In the genomic region with DNA sequence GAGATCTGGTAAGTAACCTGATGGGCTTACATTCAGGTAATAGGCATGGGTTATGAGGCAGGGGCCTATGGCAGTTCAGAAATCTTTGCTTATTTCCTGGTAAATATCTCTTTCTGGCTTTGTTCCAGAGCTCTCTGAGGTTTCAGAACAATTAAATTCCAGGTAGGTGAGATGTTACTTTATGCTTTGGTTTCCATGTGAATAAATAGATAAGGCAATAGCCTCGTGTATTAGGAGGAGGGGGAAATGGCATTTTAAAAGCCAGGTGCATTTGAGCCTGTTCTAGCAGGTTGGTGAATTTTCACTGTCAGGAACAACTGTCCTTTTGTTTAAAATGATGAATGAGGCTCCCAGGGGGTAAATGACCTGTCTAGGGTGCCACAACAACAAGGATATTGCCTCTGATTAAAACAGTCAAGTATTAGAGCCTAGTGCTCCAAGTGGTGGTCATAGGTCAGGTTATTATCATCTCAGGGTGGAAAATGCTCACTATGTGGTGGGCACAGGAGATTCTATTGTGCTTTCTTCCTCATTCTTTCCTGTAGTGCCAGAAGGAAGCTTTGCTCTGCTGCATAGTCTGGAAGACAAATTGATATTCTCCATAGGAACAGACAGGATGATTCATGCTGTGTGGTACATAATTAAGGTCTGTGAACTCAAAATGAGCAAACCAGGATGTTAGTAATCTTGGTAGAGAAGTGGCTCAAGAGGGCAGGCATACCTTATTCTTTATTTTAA, we compare ENCODE assay signal across 9 cellular contexts.
DNase-seq lines count a peak whose midpoint lies in the region; ATAC-seq and TF ChIP-seq lines count a peak whose summit lies in the region.
"Had no signal": no experiment of that assay in that cellular context is flagged by ENCODE, and none has a peak within 500 bp of the region (broad histone marks: within the 10 kb centered on the region; RNA-seq: fewer than 3 reads in every experiment).

No MANE protein-coding gene starts in this region.

- H3K9me3 Mint-ChIP-seq in activated naive CD8-positive, alpha-beta T cell (ENCODE audit: low read depth), result peaks cover 5% of the 10 kb centered on the region
- H3K9me3 Mint-ChIP-seq in natural killer cell, result peaks cover 5 to 8% of the 10 kb centered on the region in 2 donors

- H3K36me3 ChIP-seq in lower lobe of right lung, result no peaks in the 10 kb centered on the region

- no peaks in the 10 kb centered on the region for H3K27me3 ChIP-seq in lower lobe of right lung (ENCODE audit: low read depth)

- TF ChIP-seq CTCF in natural killer cell (IDR thresholded peaks at IDR 0.05), result no peak
- no peak for TF ChIP-seq CTCF in lower lobe of right lung (IDR thresholded peaks at IDR 0.05)

- H3K4me1 Mint-ChIP-seq in activated naive CD8-positive, alpha-beta T cell (ENCODE audit: low read depth), result peaks cover 45% of the 10 kb centered on the region
- no peaks in the 10 kb centered on the region for H3K4me1 Mint-ChIP-seq in natural killer cell

- no peak overlapping the region for H3K4me3 ChIP-seq in lower lobe of right lung

- DNase-seq in DMS153 treated with DMSO at 0.1 percent for 48 hours (lab: John Stamatoyannopoulos, UW; ENCODE audit: unreplicated experiment) (peak; percentile 99), NCI-H1417 (lab: John Stamatoyannopoulos, UW) (peak; percentile 80 to 100 (median 94)), left kidney (ENCODE audit: low read depth, low spot score) (peak; percentile 5), natural killer cell (no peak), pons (ENCODE audit: low spot score) (no peak), lower lobe of right lung (no peak)
- no peak for DNase-seq in activated CD4-positive, alpha-beta T cell treated with anti-CD3 and anti-CD28 coated beads for 4 hours
- DNase-seq: activated naive CD4-positive, alpha-beta T cell had no signal

- no peaks in the 10 kb centered on the region for H3K27me3 Mint-ChIP-seq in activated naive CD8-positive, alpha-beta T cell
- H3K27me3 Mint-ChIP-seq in natural killer cell (ENCODE audit: low read depth in 2 of 2), result no peaks in the 10 kb centered on the region

- H3K4me1 ChIP-seq in lower lobe of right lung, result no peaks in the 10 kb centered on the region

- H3K4me3 Mint-ChIP-seq in activated naive CD8-positive, alpha-beta T cell, result no peak overlapping the region
- H3K4me3 Mint-ChIP-seq in natural killer cell, result no peak overlapping the region

- H3K27ac ChIP-seq in lower lobe of right lung, result no peak overlapping the region

- intact Hi-C loops in natural killer cell (cut with micrococcal nuclease) (no loop called here), lower lobe of right lung (cut with DNase I) (no loop called here)

- no peaks in the 10 kb centered on the region for H3K9me3 ChIP-seq in lower lobe of right lung

- peak overlapping the region; percentile 67 for H3K27ac Mint-ChIP-seq in activated naive CD8-positive, alpha-beta T cell
- no peak overlapping the region for H3K27ac Mint-ChIP-seq in natural killer cell

- ATAC-seq in natural killer cell, result no peak
- ATAC-seq in lower lobe of right lung, result no peak

- H3K36me3 Mint-ChIP-seq in activated naive CD8-positive, alpha-beta T cell, result peaks cover 4% of the 10 kb centered on the region
- no peaks in the 10 kb centered on the region for H3K36me3 Mint-ChIP-seq in natural killer cell

Comparison
In these comparisons a context has a peak if more than half of its experiments do, and no peak if none do; other contexts are left out.
1. DNase-seq: peak in DMS153 treated with DMSO at 0.1 percent for 48 hours (single experiment), NCI-H1417 (3 of 3) and left kidney (single experiment); none in natural killer cell (single experiment), pons (single experiment), lower lobe of right lung (single experiment) and activated CD4-positive, alpha-beta T cell treated with anti-CD3 and anti-CD28 coated beads for 4 hours (0 of 2).